Comparison of ENCODE assay signal across 4 cellular contexts in genomic region chr11:9607511-9607899, GRCh38.
TF ChIP-seq lines count a peak whose summit lies in the region.

No MANE protein-coding gene starts in this region.

TF ChIP-seq in SK-N-SH treated with all-trans-retinoic acid at 6 μM for 48 hours, 23 proteins besides CTCF, POLR2A, EP300 and RAD21:
- TF ChIP-seq GLIS3 (CRISPR knock-in tag; IDR thresholded peaks at IDR 0.05), result no peak
- TF ChIP-seq, protein P1, sequence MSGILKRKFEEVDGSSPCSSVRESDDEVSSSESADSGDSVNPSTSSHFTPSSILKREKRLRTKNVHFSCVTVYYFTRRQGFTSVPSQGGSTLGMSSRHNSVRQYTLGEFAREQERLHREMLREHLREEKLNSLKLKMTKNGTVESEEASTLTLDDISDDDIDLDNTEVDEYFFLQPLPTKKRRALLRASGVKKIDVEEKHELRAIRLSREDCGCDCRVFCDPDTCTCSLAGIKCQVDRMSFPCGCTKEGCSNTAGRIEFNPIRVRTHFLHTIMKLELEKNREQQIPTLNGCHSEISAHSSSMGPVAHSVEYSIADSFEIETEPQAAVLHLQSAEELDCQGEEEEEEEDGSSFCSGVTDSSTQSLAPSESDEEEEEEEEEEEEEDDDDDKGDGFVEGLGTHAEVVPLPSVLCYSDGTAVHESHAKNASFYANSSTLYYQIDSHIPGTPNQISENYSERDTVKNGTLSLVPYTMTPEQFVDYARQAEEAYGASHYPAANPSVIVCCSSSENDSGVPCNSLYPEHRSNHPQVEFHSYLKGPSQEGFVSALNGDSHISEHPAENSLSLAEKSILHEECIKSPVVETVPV (CRISPR knock-in tag; IDR thresholded peaks at IDR 0.05), result no peak
- no peak for TF ChIP-seq ZNF70 (CRISPR knock-in tag; IDR thresholded peaks at IDR 0.05)
- TF ChIP-seq PATZ1 (CRISPR knock-in tag; IDR thresholded peaks at IDR 0.05; ENCODE audit: borderline replicate concordance), result no peak
- no peak for TF ChIP-seq ZFP3 (CRISPR knock-in tag; IDR thresholded peaks at IDR 0.05)
- no peak for TF ChIP-seq ZNF565 (CRISPR knock-in tag; conservative IDR thresholded peaks at IDR 0.05; ENCODE audit: low read depth)
- TF ChIP-seq ARNTL (CRISPR knock-in tag; IDR thresholded peaks at IDR 0.05; ENCODE audit: borderline replicate concordance, low read depth), result no peak
- TF ChIP-seq CSDC2 (CRISPR knock-in tag; IDR thresholded peaks at IDR 0.05), result no peak
- no peak for TF ChIP-seq TOX (CRISPR knock-in tag; IDR thresholded peaks at IDR 0.05; ENCODE audit: borderline replicate concordance)
- no peak for TF ChIP-seq OSR1 (CRISPR knock-in tag; IDR thresholded peaks at IDR 0.05)

TF ChIP-seq in SK-N-SH, 30 proteins besides CTCF, POLR2A, EP300 and RAD21:
- no peak for TF ChIP-seq TAF1 (IDR thresholded peaks at IDR 0.05; ENCODE audit: borderline replicate concordance, low read depth, low read length)

TF ChIP-seq in K562, 482 proteins besides CTCF, POLR2A, EP300 and RAD21:
- TF ChIP-seq POLR2B (IDR thresholded peaks at IDR 0.05; ENCODE audit: low read depth, partially characterized antibody) (no peak), PTTG1 (tag; IDR thresholded peaks at IDR 0.05; ENCODE audit: low read depth) (no peak), MYBL2 (IDR thresholded peaks at IDR 0.05; ENCODE audit: low read depth) (no peak), MYBL2 (CRISPR knock-in tag; IDR thresholded peaks at IDR 0.05; ENCODE audit: borderline replicate concordance) (no peak), PRDM10 (IDR thresholded peaks at IDR 0.05; ENCODE audit: partially characterized antibody) (peak; percentile 91), GATAD2B (IDR thresholded peaks at IDR 0.05; ENCODE audit: borderline replicate concordance) (no peak), ZFX (CRISPR knock-in tag; IDR thresholded peaks at IDR 0.05) (0 out of 2 replicates have a peak, but pooled peaks have one; percentile 26), ZNF830 (CRISPR knock-in tag; IDR thresholded peaks at IDR 0.05) (no peak), ZNF707 (CRISPR knock-in tag; conservative IDR thresholded peaks at IDR 0.05) (no peak), ZC3H11A (IDR thresholded peaks at IDR 0.05; ENCODE audit: low read depth, low read length) (no peak), FOS (IDR thresholded peaks at IDR 0.05; ENCODE audit: extremely low read depth, insufficient read length) (no peak)
- TF ChIP-seq, protein P2, sequence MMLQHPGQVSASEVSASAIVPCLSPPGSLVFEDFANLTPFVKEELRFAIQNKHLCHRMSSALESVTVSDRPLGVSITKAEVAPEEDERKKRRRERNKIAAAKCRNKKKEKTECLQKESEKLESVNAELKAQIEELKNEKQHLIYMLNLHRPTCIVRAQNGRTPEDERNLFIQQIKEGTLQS (IDR thresholded peaks at IDR 0.05), result no peak
- TF ChIP-seq, protein P2 (CRISPR knock-in tag; conservative IDR thresholded peaks at IDR 0.05), result no peak

TF ChIP-seq in HepG2, 621 proteins besides CTCF, POLR2A, EP300 and RAD21 (continues in another document):
- TF ChIP-seq NFATC3 (CRISPR knock-in tag; IDR thresholded peaks at IDR 0.05), result no peak
- TF ChIP-seq ZNF296 (CRISPR knock-in tag; conservative IDR thresholded peaks at IDR 0.05), result no peak
- TF ChIP-seq ATAD3A (CRISPR knock-in tag; IDR thresholded peaks at IDR 0.05), result no peak
- no peak for TF ChIP-seq ZBTB7B (CRISPR knock-in tag; IDR thresholded peaks at IDR 0.05)
- TF ChIP-seq ZNF605 (CRISPR knock-in tag; IDR thresholded peaks at IDR 0.05), result 0 out of 2 replicates have a peak, but pooled peaks have one; percentile 14
- TF ChIP-seq ZNF282 (IDR thresholded peaks at IDR 0.05; ENCODE audit: partially characterized antibody), result no peak
- TF ChIP-seq, protein P3, sequence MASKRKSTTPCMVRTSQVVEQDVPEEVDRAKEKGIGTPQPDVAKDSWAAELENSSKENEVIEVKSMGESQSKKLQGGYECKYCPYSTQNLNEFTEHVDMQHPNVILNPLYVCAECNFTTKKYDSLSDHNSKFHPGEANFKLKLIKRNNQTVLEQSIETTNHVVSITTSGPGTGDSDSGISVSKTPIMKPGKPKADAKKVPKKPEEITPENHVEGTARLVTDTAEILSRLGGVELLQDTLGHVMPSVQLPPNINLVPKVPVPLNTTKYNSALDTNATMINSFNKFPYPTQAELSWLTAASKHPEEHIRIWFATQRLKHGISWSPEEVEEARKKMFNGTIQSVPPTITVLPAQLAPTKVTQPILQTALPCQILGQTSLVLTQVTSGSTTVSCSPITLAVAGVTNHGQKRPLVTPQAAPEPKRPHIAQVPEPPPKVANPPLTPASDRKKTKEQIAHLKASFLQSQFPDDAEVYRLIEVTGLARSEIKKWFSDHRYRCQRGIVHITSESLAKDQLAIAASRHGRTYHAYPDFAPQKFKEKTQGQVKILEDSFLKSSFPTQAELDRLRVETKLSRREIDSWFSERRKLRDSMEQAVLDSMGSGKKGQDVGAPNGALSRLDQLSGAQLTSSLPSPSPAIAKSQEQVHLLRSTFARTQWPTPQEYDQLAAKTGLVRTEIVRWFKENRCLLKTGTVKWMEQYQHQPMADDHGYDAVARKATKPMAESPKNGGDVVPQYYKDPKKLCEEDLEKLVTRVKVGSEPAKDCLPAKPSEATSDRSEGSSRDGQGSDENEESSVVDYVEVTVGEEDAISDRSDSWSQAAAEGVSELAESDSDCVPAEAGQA (IDR thresholded peaks at IDR 0.05; ENCODE audit: low read depth), result no peak
- TF ChIP-seq, protein P3 (CRISPR knock-in tag; IDR thresholded peaks at IDR 0.05; ENCODE audit: borderline replicate concordance), result no peak
- TF ChIP-seq, protein P4, sequence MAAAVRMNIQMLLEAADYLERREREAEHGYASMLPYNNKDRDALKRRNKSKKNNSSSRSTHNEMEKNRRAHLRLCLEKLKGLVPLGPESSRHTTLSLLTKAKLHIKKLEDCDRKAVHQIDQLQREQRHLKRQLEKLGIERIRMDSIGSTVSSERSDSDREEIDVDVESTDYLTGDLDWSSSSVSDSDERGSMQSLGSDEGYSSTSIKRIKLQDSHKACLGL (CRISPR knock-in tag; IDR thresholded peaks at IDR 0.05), result no peak
- TF ChIP-seq ZNF17 (CRISPR knock-in tag; IDR thresholded peaks at IDR 0.05), result no peak
- TF ChIP-seq, protein P5, sequence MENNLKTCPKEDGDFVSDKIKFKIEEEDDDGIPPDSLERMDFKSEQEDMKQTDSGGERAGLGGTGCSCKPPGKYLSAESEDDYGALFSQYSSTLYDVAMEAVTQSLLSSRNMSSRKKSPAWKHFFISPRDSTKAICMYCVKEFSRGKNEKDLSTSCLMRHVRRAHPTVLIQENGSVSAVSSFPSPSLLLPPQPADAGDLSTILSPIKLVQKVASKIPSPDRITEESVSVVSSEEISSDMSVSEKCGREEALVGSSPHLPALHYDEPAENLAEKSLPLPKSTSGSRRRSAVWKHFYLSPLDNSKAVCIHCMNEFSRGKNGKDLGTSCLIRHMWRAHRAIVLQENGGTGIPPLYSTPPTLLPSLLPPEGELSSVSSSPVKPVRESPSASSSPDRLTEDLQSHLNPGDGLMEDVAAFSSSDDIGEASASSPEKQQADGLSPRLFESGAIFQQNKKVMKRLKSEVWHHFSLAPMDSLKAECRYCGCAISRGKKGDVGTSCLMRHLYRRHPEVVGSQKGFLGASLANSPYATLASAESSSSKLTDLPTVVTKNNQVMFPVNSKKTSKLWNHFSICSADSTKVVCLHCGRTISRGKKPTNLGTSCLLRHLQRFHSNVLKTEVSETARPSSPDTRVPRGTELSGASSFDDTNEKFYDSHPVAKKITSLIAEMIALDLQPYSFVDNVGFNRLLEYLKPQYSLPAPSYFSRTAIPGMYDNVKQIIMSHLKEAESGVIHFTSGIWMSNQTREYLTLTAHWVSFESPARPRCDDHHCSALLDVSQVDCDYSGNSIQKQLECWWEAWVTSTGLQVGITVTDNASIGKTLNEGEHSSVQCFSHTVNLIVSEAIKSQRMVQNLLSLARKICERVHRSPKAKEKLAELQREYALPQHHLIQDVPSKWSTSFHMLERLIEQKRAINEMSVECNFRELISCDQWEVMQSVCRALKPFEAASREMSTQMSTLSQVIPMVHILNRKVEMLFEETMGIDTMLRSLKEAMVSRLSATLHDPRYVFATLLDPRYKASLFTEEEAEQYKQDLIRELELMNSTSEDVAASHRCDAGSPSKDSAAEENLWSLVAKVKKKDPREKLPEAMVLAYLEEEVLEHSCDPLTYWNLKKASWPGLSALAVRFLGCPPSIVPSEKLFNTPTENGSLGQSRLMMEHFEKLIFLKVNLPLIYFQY (CRISPR knock-in tag; IDR thresholded peaks at IDR 0.05; ENCODE audit: borderline replicate concordance), result 0 out of 2 replicates have a peak, but pooled peaks have one; percentile 30
- 0 out of 2 replicates have a peak, but pooled peaks have one; percentile 2 for TF ChIP-seq ZFY (CRISPR knock-in tag; IDR thresholded peaks at IDR 0.05)
- TF ChIP-seq ZNF441 (CRISPR knock-in tag; IDR thresholded peaks at IDR 0.05; ENCODE audit: borderline replicate concordance), result no peak
- TF ChIP-seq, protein P6, sequence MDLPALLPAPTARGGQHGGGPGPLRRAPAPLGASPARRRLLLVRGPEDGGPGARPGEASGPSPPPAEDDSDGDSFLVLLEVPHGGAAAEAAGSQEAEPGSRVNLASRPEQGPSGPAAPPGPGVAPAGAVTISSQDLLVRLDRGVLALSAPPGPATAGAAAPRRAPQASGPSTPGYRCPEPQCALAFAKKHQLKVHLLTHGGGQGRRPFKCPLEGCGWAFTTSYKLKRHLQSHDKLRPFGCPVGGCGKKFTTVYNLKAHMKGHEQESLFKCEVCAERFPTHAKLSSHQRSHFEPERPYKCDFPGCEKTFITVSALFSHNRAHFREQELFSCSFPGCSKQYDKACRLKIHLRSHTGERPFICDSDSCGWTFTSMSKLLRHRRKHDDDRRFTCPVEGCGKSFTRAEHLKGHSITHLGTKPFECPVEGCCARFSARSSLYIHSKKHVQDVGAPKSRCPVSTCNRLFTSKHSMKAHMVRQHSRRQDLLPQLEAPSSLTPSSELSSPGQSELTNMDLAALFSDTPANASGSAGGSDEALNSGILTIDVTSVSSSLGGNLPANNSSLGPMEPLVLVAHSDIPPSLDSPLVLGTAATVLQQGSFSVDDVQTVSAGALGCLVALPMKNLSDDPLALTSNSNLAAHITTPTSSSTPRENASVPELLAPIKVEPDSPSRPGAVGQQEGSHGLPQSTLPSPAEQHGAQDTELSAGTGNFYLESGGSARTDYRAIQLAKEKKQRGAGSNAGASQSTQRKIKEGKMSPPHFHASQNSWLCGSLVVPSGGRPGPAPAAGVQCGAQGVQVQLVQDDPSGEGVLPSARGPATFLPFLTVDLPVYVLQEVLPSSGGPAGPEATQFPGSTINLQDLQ (CRISPR knock-in tag; IDR thresholded peaks at IDR 0.05), result no peak
- no peak for TF ChIP-seq HDAC2 (CRISPR knock-in tag; IDR thresholded peaks at IDR 0.05)
- TF ChIP-seq TP53 (CRISPR knock-in tag; conservative IDR thresholded peaks at IDR 0.05), result no peak
- TF ChIP-seq PHF20 (CRISPR knock-in tag; IDR thresholded peaks at IDR 0.05), result no peak
- no peak for TF ChIP-seq HMG20B (CRISPR knock-in tag; conservative IDR thresholded peaks at IDR 0.05)
- TF ChIP-seq, protein P7, sequence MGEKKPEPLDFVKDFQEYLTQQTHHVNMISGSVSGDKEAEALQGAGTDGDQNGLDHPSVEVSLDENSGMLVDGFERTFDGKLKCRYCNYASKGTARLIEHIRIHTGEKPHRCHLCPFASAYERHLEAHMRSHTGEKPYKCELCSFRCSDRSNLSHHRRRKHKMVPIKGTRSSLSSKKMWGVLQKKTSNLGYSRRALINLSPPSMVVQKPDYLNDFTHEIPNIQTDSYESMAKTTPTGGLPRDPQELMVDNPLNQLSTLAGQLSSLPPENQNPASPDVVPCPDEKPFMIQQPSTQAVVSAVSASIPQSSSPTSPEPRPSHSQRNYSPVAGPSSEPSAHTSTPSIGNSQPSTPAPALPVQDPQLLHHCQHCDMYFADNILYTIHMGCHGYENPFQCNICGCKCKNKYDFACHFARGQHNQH (CRISPR knock-in tag; IDR thresholded peaks at IDR 0.05), result no peak
- TF ChIP-seq ZNF138 (CRISPR knock-in tag; IDR thresholded peaks at IDR 0.05; ENCODE audit: low read depth), result no peak
